Comparison of ENCODE assay signal across 8 cellular contexts in genomic region chr12:116015525-116015924, GRCh38.
DNase-seq lines count a peak whose midpoint lies in the region; ATAC-seq, FAIRE-seq and TF ChIP-seq lines count a peak whose summit lies in the region.

No MANE protein-coding gene starts in this region.

- H3K9me2 ChIP-seq in OCI-LY1 (ENCODE audit: low read depth, low read length): no peaks in the 10 kb centered on the region

- H3K4me2 ChIP-seq in OCI-LY1 (ENCODE audit: low read length): no peak overlapping the region

- no peaks in the 10 kb centered on the region for H3K4me1 Mint-ChIP-seq in activated naive CD4-positive, alpha-beta T cell treated with anti-CD3 and anti-CD28 coated beads, Interleukin-2, amount 10 ng/mL, durations not matched to agents 7 days and 5 days

- DNase-seq in AG10803 (ENCODE audit: low read depth) (peak; percentile 63), GM19239 (ENCODE audit: insufficient read length, low spot score) (no peak), dorsolateral prefrontal cortex (no peak), mucosa of descending colon (no peak)
- DNase-seq in activated naive CD4-positive, alpha-beta T cell treated with anti-CD3 and anti-CD28 coated beads, Interleukin-2, amount 10 ng/mL, durations not matched to agents 7 days and 5 days: no peak

- no peak overlapping the region for H3K4me3 Mint-ChIP-seq in activated naive CD4-positive, alpha-beta T cell treated with anti-CD3 and anti-CD28 coated beads, Interleukin-2, amount 10 ng/mL, durations not matched to agents 7 days and 5 days

- H3K27ac ChIP-seq in OCI-LY1 (ENCODE audit: low read depth, low read length, poor library complexity, severe bottlenecking) (no peak overlapping the region), dorsolateral prefrontal cortex (peak overlapping the region in 2 of 59 donors; percentile 2 to 14)

- FAIRE-seq in GM19239 (lab: Jason Lieb, UNC): peak; percentile 59

- CTCF ChIA-PET in activated naive CD4-positive, alpha-beta T cell treated with anti-CD3 and anti-CD28 coated beads, Interleukin-2, amount 10 ng/mL, durations not matched to agents 7 days and 5 days (lab: Charles Lee): interaction anchor here (0.5 to 1.9 kb wide), 11 partner anchors 18 to 1007 kb away, joined by 3 to 11 read pairs (median 4); no protein-coding TSS in a partner anchor

- H3K27me3 ChIP-seq in OCI-LY1 (ENCODE audit: insufficient read depth, low read length) (no peaks in the 10 kb centered on the region), dorsolateral prefrontal cortex (no peaks in the 10 kb centered on the region)

- no peak overlapping the region for H3K9ac ChIP-seq in OCI-LY1 (ENCODE audit: low read length)

- ATAC-seq in mucosa of descending colon (peak; percentile 64), HG03159 (IDR thresholded peaks at IDR 0.05; ENCODE audit: unreplicated experiment) (no peak), HG03521 (IDR thresholded peaks at IDR 0.05; ENCODE audit: unreplicated experiment) (no peak)

- H3F3A ChIP-seq in OCI-LY1 (ENCODE audit: insufficient read depth, low read length): no peaks in the 10 kb centered on the region

- H4K20me1 ChIP-seq in OCI-LY1 (ENCODE audit: insufficient read depth, low read length): no peaks in the 10 kb centered on the region

- H3K9me3 ChIP-seq in OCI-LY1 (ENCODE audit: low read length) (no peaks in the 10 kb centered on the region), mucosa of descending colon (no peaks in the 10 kb centered on the region)

- H3K4me3 ChIP-seq in AG10803 (ENCODE audit: low read length) (no peak overlapping the region), OCI-LY1 (ENCODE audit: low read depth, low read length, poor library complexity, severe bottlenecking) (no peak overlapping the region), dorsolateral prefrontal cortex (no peak overlapping the region), mucosa of descending colon (no peak overlapping the region)

- no peak overlapping the region for H3K27ac Mint-ChIP-seq in activated naive CD4-positive, alpha-beta T cell treated with anti-CD3 and anti-CD28 coated beads, Interleukin-2, amount 10 ng/mL, durations not matched to agents 7 days and 5 days

- no peaks in the 10 kb centered on the region for H3K4me1 ChIP-seq in OCI-LY1 (ENCODE audit: insufficient read depth, low read length, severe bottlenecking)
- H3K4me1 ChIP-seq in mucosa of descending colon (ENCODE audit: low read depth): no peaks in the 10 kb centered on the region

- H3K9me3 Mint-ChIP-seq in activated naive CD4-positive, alpha-beta T cell treated with anti-CD3 and anti-CD28 coated beads, Interleukin-2, amount 10 ng/mL, durations not matched to agents 7 days and 5 days: no peaks in the 10 kb centered on the region

- peaks cover 51% of the 10 kb centered on the region for H3K36me3 Mint-ChIP-seq in activated naive CD4-positive, alpha-beta T cell treated with anti-CD3 and anti-CD28 coated beads, Interleukin-2, amount 10 ng/mL, durations not matched to agents 7 days and 5 days

- H2AFZ ChIP-seq in OCI-LY1 (ENCODE audit: low read length): no peak overlapping the region

- peak; percentile 71 for TF ChIP-seq CTCF in AG10803 (conservative IDR thresholded peaks at IDR 0.05; ENCODE audit: low read length)
- peak; percentile 61 for TF ChIP-seq CTCF in OCI-LY1 (IDR thresholded peaks at IDR 0.05; ENCODE audit: low read length)
- peak; percentile 34 to 87 (median 68) for TF ChIP-seq CTCF in dorsolateral prefrontal cortex (IDR thresholded peaks at IDR 0.05 in 54 of 56, conservative IDR thresholded peaks at IDR 0.05 in 2 of 56; ENCODE audit: low read depth in 1 of 56, partially characterized antibody in 56 of 56)
- no peak for TF ChIP-seq CTCF in mucosa of descending colon (IDR thresholded peaks at IDR 0.05)

- H3K36me3 ChIP-seq in OCI-LY1 (ENCODE audit: insufficient read depth, low read length) (peaks cover 7% of the 10 kb centered on the region), mucosa of descending colon (ENCODE audit: low read depth) (no peaks in the 10 kb centered on the region)

- H3K79me2 ChIP-seq in OCI-LY1 (ENCODE audit: insufficient read depth, low read length): no peaks in the 10 kb centered on the region

- no peaks in the 10 kb centered on the region for H3K27me3 Mint-ChIP-seq in activated naive CD4-positive, alpha-beta T cell treated with anti-CD3 and anti-CD28 coated beads, Interleukin-2, amount 10 ng/mL, durations not matched to agents 7 days and 5 days

- intact Hi-C loops in dorsolateral prefrontal cortex (cut with DNase I): loop anchor here (5.0 to 10.0 kb wide), 4 partner anchors 119 to 689 kb away; no protein-coding TSS in a partner anchor
- intact Hi-C loops in mucosa of descending colon (cut with DNase I, micrococcal nuclease): loop anchor here in 1 of 2 donors (10.0 kb wide), 1 partner anchor 219 kb away; no protein-coding TSS in a partner anchor
